ENCODE assay signal across 2 cellular contexts in genomic region chr5:1061292-1061691, GRCh38. TPM values are rescaled to one million over a fixed set of nuclear protein-coding genes. Genes with fewer than 3 reads are reported as not detected.
"Had no signal": no experiment of that assay in that cellular context is flagged by ENCODE, and none has a peak within 500 bp of the region (broad histone marks: within the 10 kb centered on the region; RNA-seq: fewer than 3 reads in every experiment).

No MANE protein-coding gene starts in this region.

RNA-seq across cellular contexts. Expression of gene NKD2, which starts 52.7 kb away (rescaled TPM):
- total RNA-seq: naive thymus-derived CD8-positive, alpha-beta T cell; osteocyte had no signal
